Comparison of ENCODE assay signal across 1 cellular context in genomic region chr18:62875320-62875719, GRCh38.
TF ChIP-seq lines count a peak whose summit lies in the region.

No MANE protein-coding gene starts in this region.

TF ChIP-seq in GM23338, 12 proteins besides CTCF, POLR2A, EP300 and RAD21 (continued from another document):
- TF ChIP-seq, protein P1, sequence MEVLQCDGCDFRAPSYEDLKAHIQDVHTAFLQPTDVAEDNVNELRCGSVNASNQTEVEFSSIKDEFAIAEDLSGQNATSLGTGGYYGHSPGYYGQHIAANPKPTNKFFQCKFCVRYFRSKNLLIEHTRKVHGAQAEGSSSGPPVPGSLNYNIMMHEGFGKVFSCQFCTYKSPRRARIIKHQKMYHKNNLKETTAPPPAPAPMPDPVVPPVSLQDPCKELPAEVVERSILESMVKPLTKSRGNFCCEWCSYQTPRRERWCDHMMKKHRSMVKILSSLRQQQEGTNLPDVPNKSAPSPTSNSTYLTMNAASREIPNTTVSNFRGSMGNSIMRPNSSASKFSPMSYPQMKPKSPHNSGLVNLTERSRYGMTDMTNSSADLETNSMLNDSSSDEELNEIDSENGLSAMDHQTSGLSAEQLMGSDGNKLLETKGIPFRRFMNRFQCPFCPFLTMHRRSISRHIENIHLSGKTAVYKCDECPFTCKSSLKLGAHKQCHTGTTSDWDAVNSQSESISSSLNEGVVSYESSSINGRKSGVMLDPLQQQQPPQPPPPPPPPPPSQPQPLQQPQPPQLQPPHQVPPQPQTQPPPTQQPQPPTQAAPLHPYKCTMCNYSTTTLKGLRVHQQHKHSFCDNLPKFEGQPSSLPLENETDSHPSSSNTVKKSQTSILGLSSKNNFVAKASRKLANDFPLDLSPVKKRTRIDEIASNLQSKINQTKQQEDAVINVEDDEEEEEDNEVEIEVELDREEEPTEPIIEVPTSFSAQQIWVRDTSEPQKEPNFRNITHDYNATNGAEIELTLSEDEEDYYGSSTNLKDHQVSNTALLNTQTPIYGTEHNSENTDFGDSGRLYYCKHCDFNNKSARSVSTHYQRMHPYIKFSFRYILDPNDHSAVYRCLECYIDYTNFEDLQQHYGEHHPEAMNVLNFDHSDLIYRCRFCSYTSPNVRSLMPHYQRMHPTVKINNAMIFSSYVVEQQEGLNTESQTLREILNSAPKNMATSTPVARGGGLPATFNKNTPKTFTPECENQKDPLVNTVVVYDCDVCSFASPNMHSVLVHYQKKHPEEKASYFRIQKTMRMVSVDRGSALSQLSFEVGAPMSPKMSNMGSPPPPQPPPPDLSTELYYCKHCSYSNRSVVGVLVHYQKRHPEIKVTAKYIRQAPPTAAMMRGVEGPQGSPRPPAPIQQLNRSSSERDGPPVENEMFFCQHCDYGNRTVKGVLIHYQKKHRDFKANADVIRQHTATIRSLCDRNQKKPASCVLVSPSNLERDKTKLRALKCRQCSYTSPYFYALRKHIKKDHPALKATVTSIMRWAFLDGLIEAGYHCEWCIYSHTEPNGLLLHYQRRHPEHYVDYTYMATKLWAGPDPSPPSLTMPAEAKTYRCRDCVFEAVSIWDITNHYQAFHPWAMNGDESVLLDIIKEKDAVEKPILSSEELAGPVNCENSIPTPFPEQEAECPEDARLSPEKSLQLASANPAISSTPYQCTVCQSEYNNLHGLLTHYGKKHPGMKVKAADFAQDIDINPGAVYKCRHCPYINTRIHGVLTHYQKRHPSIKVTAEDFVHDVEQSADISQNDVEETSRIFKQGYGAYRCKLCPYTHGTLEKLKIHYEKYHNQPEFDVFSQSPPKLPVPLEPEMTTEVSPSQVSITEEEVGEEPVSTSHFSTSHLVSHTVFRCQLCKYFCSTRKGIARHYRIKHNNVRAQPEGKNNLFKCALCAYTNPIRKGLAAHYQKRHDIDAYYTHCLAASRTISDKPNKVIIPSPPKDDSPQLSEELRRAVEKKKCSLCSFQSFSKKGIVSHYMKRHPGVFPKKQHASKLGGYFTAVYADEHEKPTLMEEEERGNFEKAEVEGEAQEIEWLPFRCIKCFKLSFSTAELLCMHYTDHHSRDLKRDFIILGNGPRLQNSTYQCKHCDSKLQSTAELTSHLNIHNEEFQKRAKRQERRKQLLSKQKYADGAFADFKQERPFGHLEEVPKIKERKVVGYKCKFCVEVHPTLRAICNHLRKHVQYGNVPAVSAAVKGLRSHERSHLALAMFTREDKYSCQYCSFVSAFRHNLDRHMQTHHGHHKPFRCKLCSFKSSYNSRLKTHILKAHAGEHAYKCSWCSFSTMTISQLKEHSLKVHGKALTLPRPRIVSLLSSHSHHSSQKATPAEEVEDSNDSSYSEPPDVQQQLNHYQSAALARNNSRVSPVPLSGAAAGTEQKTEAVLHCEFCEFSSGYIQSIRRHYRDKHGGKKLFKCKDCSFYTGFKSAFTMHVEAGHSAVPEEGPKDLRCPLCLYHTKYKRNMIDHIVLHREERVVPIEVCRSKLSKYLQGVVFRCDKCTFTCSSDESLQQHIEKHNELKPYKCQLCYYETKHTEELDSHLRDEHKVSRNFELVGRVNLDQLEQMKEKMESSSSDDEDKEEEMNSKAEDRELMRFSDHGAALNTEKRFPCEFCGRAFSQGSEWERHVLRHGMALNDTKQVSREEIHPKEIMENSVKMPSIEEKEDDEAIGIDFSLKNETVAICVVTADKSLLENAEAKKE (CRISPR knock-in tag; IDR thresholded peaks at IDR 0.05) = no peak
- TF ChIP-seq EZH2phosphoT487 (IDR thresholded peaks at IDR 0.05; ENCODE audit: unreplicated experiment) (no peak), ZNF331 (CRISPR knock-in tag; IDR thresholded peaks at IDR 0.05; ENCODE audit: low read depth) (no peak)
